In the genomic region with DNA sequence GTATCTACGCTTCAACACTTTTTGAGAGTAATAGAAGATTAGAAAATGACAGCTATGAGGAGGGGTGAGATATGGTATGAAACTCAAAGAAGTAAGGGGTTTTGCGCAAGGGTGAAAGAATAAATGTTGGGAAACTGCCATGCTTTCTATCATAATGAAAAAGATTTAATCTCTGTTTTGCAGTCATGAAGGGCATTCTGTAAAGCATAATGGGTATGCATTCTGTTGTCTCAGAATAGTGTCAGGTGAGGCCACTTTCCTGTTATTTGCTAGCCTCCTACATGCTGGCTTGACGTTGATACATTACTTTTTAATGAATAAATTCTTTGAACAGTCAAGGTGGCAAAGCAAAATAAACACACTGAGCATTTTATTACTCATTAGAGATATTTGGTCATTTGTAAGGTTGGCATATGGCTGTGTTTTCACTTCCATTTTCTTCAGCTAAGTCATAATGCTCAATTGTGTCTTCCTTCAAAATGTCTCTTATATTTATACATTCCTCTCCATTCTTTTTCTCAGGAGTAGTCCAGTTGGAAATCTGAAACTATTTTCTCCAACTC, we compare ENCODE assay signal across 25 cellular contexts.
DNase-seq lines count a peak whose midpoint lies in the region; ATAC-seq, FAIRE-seq and TF ChIP-seq lines count a peak whose summit lies in the region.
"Had no signal": no experiment of that assay in that cellular context is flagged by ENCODE, and none has a peak within 500 bp of the region (broad histone marks: within the 10 kb centered on the region; RNA-seq: fewer than 3 reads in every experiment).

No MANE protein-coding gene starts in this region.

- no peak overlapping the region for H3K4me3 Mint-ChIP-seq in GM23338
- H3K4me3 Mint-ChIP-seq: CD14-positive monocyte; CD8-positive, alpha-beta memory T cell had no signal

- no peaks in the 10 kb centered on the region for H3K9me3 ChIP-seq in Peyer's patch
- H3K9me3 ChIP-seq: BE2C had no signal

- peak; percentile 58 for DNase-seq in Caki2 (ENCODE audit: low read depth)
- no peak for DNase-seq in GM23338 (ENCODE audit: low spot score)
- peak; percentile 66 for DNase-seq in NCI-H226
- DNase-seq in NCI-H82 (lab: John Stamatoyannopoulos, UW) = no peak
- no peak for DNase-seq in effector CD8-positive, alpha-beta T cell (lab: John Stamatoyannopoulos, UW)
- no peak for DNase-seq in Peyer's patch
- no peak for DNase-seq in AG20443 (ENCODE audit: low spot score)
- DNase-seq: BE2C; Calu3; CD8-positive, alpha-beta memory T cell; DMS153; DND-41; IMR-90; KG1; NCI-H1048; NCI-H187; NCI-H2171 treated with DMSO at 0.1 percent for 48 hours; NCI-H524; NCI-H774; SHP77 treated with DMSO at 0.1 percent for 48 hours had no signal

- in situ Hi-C loops in Caki2 (cut with HindIII; ENCODE audit: low pct_unique_long_range_greater_than_20kb, low sequenced_read_pairs) = no loop called here

- no peaks in the 10 kb centered on the region for H3K79me2 ChIP-seq in GM23338 (replicated peaks; ENCODE audit: insufficient read depth)

- H3K36me3 Mint-ChIP-seq in GM23338 (ENCODE audit: low read depth) = no peaks in the 10 kb centered on the region
- H3K36me3 Mint-ChIP-seq: CD14-positive monocyte; CD8-positive, alpha-beta memory T cell had no signal

- no peak overlapping the region for H3K4me2 ChIP-seq in GM23338

- H2AFZ ChIP-seq in GM23338 = 0 out of 2 replicates have a peak overlapping the region, but pooled peaks have one; percentile 14

- no peaks in the 10 kb centered on the region for H3F3A ChIP-seq in GM23338 (replicated peaks; ENCODE audit: low read depth)

- H3K4me1 ChIP-seq in GM23338 (ENCODE audit: insufficient read depth) (peaks cover 21% of the 10 kb centered on the region; the same call in 1 of the 2 replicates), Peyer's patch (no peaks in the 10 kb centered on the region)
- H3K4me1 ChIP-seq: BE2C had no signal

- H3K27ac ChIP-seq in GM23338 (ENCODE audit: low read depth) (no peak overlapping the region), Peyer's patch (no peak overlapping the region)
- H3K27ac ChIP-seq: 22Rv1 had no signal

- H4K20me1 ChIP-seq in GM23338 (replicated peaks; ENCODE audit: insufficient read depth) = no peaks in the 10 kb centered on the region

- TF ChIP-seq CTCF in GM23338 (conservative IDR thresholded peaks at IDR 0.05; ENCODE audit: low read depth in 2 of 2) (no peak), Peyer's patch (IDR thresholded peaks at IDR 0.05) (no peak)

- no peak for ATAC-seq in GM23338
- ATAC-seq: Panc1 had no signal

- H3K9me3 Mint-ChIP-seq in GM23338 = no peaks in the 10 kb centered on the region
- H3K9me3 Mint-ChIP-seq: CD8-positive, alpha-beta memory T cell had no signal

- 0 out of 2 replicates have a peak overlapping the region, but pooled peaks have one; percentile 15 for H3K27ac Mint-ChIP-seq in GM23338
- H3K27ac Mint-ChIP-seq: CD14-positive monocyte; CD8-positive, alpha-beta memory T cell had no signal

- no peaks in the 10 kb centered on the region for H3K36me3 ChIP-seq in GM23338 (ENCODE audit: insufficient read depth)
- H3K36me3 ChIP-seq in Peyer's patch = no peaks in the 10 kb centered on the region
- H3K36me3 ChIP-seq: BE2C had no signal

- H3K4me3 ChIP-seq in GM23338 (no peak overlapping the region), Peyer's patch (no peak overlapping the region)

- peak; percentile 82 for FAIRE-seq in islet of Langerhans (lab: Jason Lieb, UNC)
- FAIRE-seq: H54 had no signal

- H3K27me3 ChIP-seq in GM23338 (ENCODE audit: insufficient read depth) (no peaks in the 10 kb centered on the region), Peyer's patch (no peaks in the 10 kb centered on the region)
- H3K27me3 ChIP-seq: BE2C had no signal

- TF ChIP-seq POLR2A in Peyer's patch (IDR thresholded peaks at IDR 0.05) = no peak

- no peaks in the 10 kb centered on the region for H3K27me3 Mint-ChIP-seq in GM23338 (ENCODE audit: insufficient read depth, low read depth, poor library complexity)
- H3K27me3 Mint-ChIP-seq: CD8-positive, alpha-beta memory T cell had no signal

- H3K4me1 Mint-ChIP-seq in GM23338 = peaks cover 27% of the 10 kb centered on the region
- H3K4me1 Mint-ChIP-seq: CD14-positive monocyte; CD8-positive, alpha-beta memory T cell had no signal

- 0 out of 2 replicates have a peak, but pooled peaks cover 4% of the 10 kb centered on the region for H3K9me2 ChIP-seq in GM23338 (ENCODE audit: insufficient read depth)

TF ChIP-seq in GM23338, 12 proteins besides CTCF, POLR2A, EP300 and RAD21:
- TF ChIP-seq, protein P1, sequence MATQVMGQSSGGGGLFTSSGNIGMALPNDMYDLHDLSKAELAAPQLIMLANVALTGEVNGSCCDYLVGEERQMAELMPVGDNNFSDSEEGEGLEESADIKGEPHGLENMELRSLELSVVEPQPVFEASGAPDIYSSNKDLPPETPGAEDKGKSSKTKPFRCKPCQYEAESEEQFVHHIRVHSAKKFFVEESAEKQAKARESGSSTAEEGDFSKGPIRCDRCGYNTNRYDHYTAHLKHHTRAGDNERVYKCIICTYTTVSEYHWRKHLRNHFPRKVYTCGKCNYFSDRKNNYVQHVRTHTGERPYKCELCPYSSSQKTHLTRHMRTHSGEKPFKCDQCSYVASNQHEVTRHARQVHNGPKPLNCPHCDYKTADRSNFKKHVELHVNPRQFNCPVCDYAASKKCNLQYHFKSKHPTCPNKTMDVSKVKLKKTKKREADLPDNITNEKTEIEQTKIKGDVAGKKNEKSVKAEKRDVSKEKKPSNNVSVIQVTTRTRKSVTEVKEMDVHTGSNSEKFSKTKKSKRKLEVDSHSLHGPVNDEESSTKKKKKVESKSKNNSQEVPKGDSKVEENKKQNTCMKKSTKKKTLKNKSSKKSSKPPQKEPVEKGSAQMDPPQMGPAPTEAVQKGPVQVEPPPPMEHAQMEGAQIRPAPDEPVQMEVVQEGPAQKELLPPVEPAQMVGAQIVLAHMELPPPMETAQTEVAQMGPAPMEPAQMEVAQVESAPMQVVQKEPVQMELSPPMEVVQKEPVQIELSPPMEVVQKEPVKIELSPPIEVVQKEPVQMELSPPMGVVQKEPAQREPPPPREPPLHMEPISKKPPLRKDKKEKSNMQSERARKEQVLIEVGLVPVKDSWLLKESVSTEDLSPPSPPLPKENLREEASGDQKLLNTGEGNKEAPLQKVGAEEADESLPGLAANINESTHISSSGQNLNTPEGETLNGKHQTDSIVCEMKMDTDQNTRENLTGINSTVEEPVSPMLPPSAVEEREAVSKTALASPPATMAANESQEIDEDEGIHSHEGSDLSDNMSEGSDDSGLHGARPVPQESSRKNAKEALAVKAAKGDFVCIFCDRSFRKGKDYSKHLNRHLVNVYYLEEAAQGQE (IDR thresholded peaks at IDR 0.05; ENCODE audit: unreplicated experiment) = no peak
- TF ChIP-seq ZNF331 (CRISPR knock-in tag; IDR thresholded peaks at IDR 0.05; ENCODE audit: low read depth) (no peak), STAT1 (IDR thresholded peaks at IDR 0.05; ENCODE audit: unreplicated experiment) (no peak)
- TF ChIP-seq, protein P2, sequence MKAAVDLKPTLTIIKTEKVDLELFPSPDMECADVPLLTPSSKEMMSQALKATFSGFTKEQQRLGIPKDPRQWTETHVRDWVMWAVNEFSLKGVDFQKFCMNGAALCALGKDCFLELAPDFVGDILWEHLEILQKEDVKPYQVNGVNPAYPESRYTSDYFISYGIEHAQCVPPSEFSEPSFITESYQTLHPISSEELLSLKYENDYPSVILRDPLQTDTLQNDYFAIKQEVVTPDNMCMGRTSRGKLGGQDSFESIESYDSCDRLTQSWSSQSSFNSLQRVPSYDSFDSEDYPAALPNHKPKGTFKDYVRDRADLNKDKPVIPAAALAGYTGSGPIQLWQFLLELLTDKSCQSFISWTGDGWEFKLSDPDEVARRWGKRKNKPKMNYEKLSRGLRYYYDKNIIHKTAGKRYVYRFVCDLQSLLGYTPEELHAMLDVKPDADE (IDR thresholded peaks at IDR 0.05) = no peak

Comparison
In these comparisons a context has a peak if more than half of its experiments do, and no peak if none do; other contexts are left out.
1. DNase-seq: peak in Caki2 (single experiment) and NCI-H226 (single experiment); none in GM23338 (single experiment), NCI-H82 (single experiment), effector CD8-positive, alpha-beta T cell (single experiment), Peyer's patch (0 of 3) and AG20443 (single experiment).